7 cellular contexts compared by ENCODE assay signal in the genomic region with DNA sequence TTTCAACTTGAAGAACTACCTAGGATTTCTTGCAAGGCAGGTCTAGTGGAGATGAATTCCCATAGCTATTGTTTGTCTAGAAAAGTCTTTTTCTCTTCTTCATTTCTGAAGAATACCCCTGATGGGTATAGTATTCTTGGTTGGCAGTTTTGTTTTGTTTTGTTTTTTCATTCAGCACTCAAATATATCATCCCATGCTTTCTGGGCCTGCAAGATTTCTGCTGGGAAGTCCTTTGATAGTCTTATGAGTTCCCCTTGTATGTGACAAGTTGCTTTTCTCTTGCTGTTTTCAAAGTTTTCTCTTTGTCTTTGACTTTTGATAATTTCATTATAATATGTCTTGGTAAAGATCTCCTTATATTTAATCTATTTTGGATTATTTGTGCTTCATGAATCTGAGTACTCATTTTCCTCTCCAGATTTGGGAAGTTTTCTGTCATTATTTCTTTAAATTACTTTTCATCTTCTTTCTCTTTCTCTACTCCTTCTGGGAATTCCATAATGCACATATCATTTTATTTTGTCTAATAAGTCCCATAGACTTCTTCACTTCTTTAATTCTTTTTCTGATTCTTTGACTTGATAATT.
"Had no signal": no experiment of that assay in that cellular context is flagged by ENCODE, and none has a peak within 500 bp of the region (broad histone marks: within the 10 kb centered on the region; RNA-seq: fewer than 3 reads in every experiment).

No MANE protein-coding gene starts in this region.

- DNase-seq: IMR-90, KBM-7, KG1 had no signal

- FAIRE-seq: HepG2, HTR-8/SVneo, K562 had no signal

- H3K4me3 ChIP-seq: K562 had no signal

- H3K27ac ChIP-seq: HL-60 had no signal

- ATAC-seq: HepG2, K562 had no signal
